21 cellular contexts compared by ENCODE assay signal in the genomic region with DNA sequence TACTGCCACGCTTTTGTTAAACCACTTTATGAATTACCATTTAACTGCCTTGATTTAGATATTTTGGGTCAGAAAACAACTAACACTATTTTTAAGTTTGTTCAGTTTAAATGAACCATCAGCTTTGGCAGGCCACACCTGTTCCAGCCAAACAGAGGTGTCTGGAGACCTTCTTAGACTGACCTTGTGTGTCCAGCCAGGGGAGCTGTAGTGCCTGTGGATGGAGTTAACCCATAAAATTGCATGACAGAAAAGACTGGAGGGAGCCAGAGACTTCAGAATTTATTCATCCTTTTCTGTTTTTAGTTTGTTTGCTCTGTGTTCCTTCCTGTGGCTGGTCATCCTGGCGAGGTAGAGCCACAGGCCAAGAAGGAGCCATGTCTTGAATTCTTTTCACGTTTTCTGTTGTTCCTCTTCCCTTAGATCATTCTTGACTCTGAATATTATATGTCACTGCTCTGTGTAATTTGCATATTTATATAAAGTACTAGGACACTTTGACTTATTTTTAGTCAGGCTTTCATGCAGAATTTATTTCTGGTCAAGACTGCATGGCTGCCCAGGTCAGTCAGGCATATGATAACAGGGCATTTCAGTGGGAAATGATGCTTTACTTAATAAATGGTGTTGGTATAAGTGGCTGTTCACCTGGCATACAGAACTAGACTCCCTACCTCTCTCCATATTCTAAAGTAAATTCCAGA. TPM values are rescaled to one million over a fixed set of nuclear protein-coding genes. Genes with fewer than 3 reads are reported as not detected.
DNase-seq lines count a peak whose midpoint lies in the region; ATAC-seq and TF ChIP-seq lines count a peak whose summit lies in the region.
"Had no signal": no experiment of that assay in that cellular context is flagged by ENCODE, and none has a peak within 500 bp of the region (broad histone marks: within the 10 kb centered on the region; RNA-seq: fewer than 3 reads in every experiment).

No MANE protein-coding gene starts in this region.

- no peaks in the 10 kb centered on the region for H3K27me3 Mint-ChIP-seq in stimulated activated naive B cell treated with anti-CD40 and anti-IgM and Interleukin-4, amounts not matched to agents 10 μg/mL and 1 μg/mL and 100 μg/mL, for 72 hours

- peaks cover 35 to 39% of the 10 kb centered on the region in 2 donors for H3K4me1 Mint-ChIP-seq in stimulated activated naive B cell treated with anti-CD40 and anti-IgM and Interleukin-4, amounts not matched to agents 10 μg/mL and 1 μg/mL and 100 μg/mL, for 72 hours

- H3K27me3 ChIP-seq in DOHH2 (ENCODE audit: control insufficient read depth, low read length) (no peaks in the 10 kb centered on the region), RWPE2 (ENCODE audit: insufficient read depth, poor library complexity, severe bottlenecking) (no peaks in the 10 kb centered on the region), right cardiac atrium (ENCODE audit: control insufficient read depth, insufficient read depth) (no peaks in the 10 kb centered on the region), testis (no peaks in the 10 kb centered on the region)
- H3K27me3 ChIP-seq: MG63, Peyer's patch had no signal

- no peaks in the 10 kb centered on the region for H3K9me3 ChIP-seq in DOHH2 (ENCODE audit: control insufficient read depth, insufficient read depth, low read length)
- H3K9me3 ChIP-seq in RWPE2 (ENCODE audit: severe bottlenecking), result no peaks in the 10 kb centered on the region
- no peaks in the 10 kb centered on the region for H3K9me3 ChIP-seq in right cardiac atrium (ENCODE audit: control insufficient read depth, low read length)
- no peaks in the 10 kb centered on the region for H3K9me3 ChIP-seq in testis
- H3K9me3 ChIP-seq: Caco-2, MG63 had no signal

- H3K27ac ChIP-seq in DOHH2 (ENCODE audit: low read depth, low read length), result 0 out of 2 replicates have a peak overlapping the region, but pooled peaks have one; percentile 5
- peak overlapping the region; percentile 100 for H3K27ac ChIP-seq in RWPE2 (ENCODE audit: poor library complexity, severe bottlenecking)
- peak overlapping the region; percentile 42 for H3K27ac ChIP-seq in right cardiac atrium (ENCODE audit: low read length)
- no peak overlapping the region for H3K27ac ChIP-seq in testis
- H3K27ac ChIP-seq: C4-2B, Peyer's patch had no signal

- no peak overlapping the region for H3K27ac Mint-ChIP-seq in stimulated activated naive B cell treated with anti-CD40 and anti-IgM and Interleukin-4, amounts not matched to agents 10 μg/mL and 1 μg/mL and 100 μg/mL, for 72 hours

- no peaks in the 10 kb centered on the region for H4K20me1 ChIP-seq in DOHH2 (ENCODE audit: control insufficient read depth, insufficient read depth, low read depth, low read length)

- 77% methylated on average over 3 of the region's 3 CpGs for WGBS in right cardiac atrium
- 90 to 94% methylated on average over 3 of the region's 3 CpGs for WGBS in testis, 2 donors

- H3K36me3 ChIP-seq in DOHH2 (ENCODE audit: control insufficient read depth, low read length) (no peaks in the 10 kb centered on the region), RWPE2 (ENCODE audit: low read depth) (peaks cover 23% of the 10 kb centered on the region; the same call in 1 of the 2 replicates), testis (ENCODE audit: low read depth, missing control alignments) (no peaks in the 10 kb centered on the region)
- H3K36me3 ChIP-seq: MG63, Peyer's patch had no signal

- no peak for TF ChIP-seq POLR2A in testis (IDR thresholded peaks at IDR 0.05)

- H3K9me2 ChIP-seq in DOHH2 (replicated peaks; ENCODE audit: control insufficient read depth, low read length), result no peaks in the 10 kb centered on the region

- ATAC-seq in RWPE2 (ENCODE audit: low read depth) (no peak), right cardiac atrium (peak in 1 of 2 donors; percentile 32), HG03469 (IDR thresholded peaks at IDR 0.05; ENCODE audit: unreplicated experiment) (no peak)
- ATAC-seq in stimulated activated naive B cell treated with anti-CD40 and anti-IgM and Interleukin-4, amounts not matched to agents 10 μg/mL and 1 μg/mL and 100 μg/mL, for 72 hours (replicated peaks), result peak; percentile 59 to 67
- ATAC-seq: GM12878 had no signal

- H3K4me2 ChIP-seq in DOHH2 (ENCODE audit: low read length), result peak overlapping the region; percentile 42

- no peak for TF ChIP-seq CTCF in DOHH2 (IDR thresholded peaks at IDR 0.05; ENCODE audit: low read depth, low read length, poor library complexity, severe bottlenecking)
- TF ChIP-seq CTCF in RWPE2 (IDR thresholded peaks at IDR 0.05; ENCODE audit: poor library complexity, severe bottlenecking), result no peak
- no peak for TF ChIP-seq CTCF in testis (IDR thresholded peaks at IDR 0.05)

- H3K4me1 ChIP-seq in DOHH2 (ENCODE audit: control insufficient read depth, low read length) (peaks cover 30% of the 10 kb centered on the region), RWPE2 (ENCODE audit: insufficient read depth, poor library complexity, severe bottlenecking) (peaks cover 68% of the 10 kb centered on the region), right cardiac atrium (ENCODE audit: control insufficient read depth, insufficient read depth, low read length) (no peaks in the 10 kb centered on the region), testis (no peaks in the 10 kb centered on the region)
- H3K4me1 ChIP-seq: Caco-2 had no signal

- intact Hi-C loops in right cardiac atrium (cut with DNase I) (no loop called here), testis (cut with DNase I; ENCODE audit: low total_unique reads) (no loop called here)

- DNase-seq in RWPE2 (ENCODE audit: low spot score) (no peak), right cardiac atrium (no peak), testis (no peak)
- DNase-seq in stimulated activated naive B cell treated with anti-CD40 and anti-IgM and Interleukin-4, amounts not matched to agents 10 μg/mL and 1 μg/mL and 100 μg/mL, for 72 hours, result no peak
- no peak for DNase-seq in activated effector memory CD4-positive, alpha-beta T cell treated with Interleukin-2 at 50 U/mL for 16 hours
- DNase-seq: Caco-2, DMS53, GOT3, KG1, MG63, NCI-H1105, NCI-H1930, NCI-H2171, NCI-H446 treated with DMSO at 0.1 percent for 48 hours, NCI-H774, Peyer's patch, SIG-M5 had no signal

- H3F3A ChIP-seq in DOHH2 (ENCODE audit: control insufficient read depth, insufficient read depth), result no peaks in the 10 kb centered on the region

- peak overlapping the region; percentile 45 for H3K4me3 ChIP-seq in DOHH2 (ENCODE audit: low read length)
- H3K4me3 ChIP-seq in RWPE2 (ENCODE audit: severe bottlenecking), result no peak overlapping the region
- H3K4me3 ChIP-seq in right cardiac atrium (ENCODE audit: low read length), result no peak overlapping the region
- H3K4me3 ChIP-seq in testis, result no peak overlapping the region
- H3K4me3 ChIP-seq: GM12878, MG63, Peyer's patch had no signal

- peaks cover 5 to 7% of the 10 kb centered on the region in 2 donors for H3K9me3 Mint-ChIP-seq in stimulated activated naive B cell treated with anti-CD40 and anti-IgM and Interleukin-4, amounts not matched to agents 10 μg/mL and 1 μg/mL and 100 μg/mL, for 72 hours

- H3K4me3 Mint-ChIP-seq in stimulated activated naive B cell treated with anti-CD40 and anti-IgM and Interleukin-4, amounts not matched to agents 10 μg/mL and 1 μg/mL and 100 μg/mL, for 72 hours, result peak overlapping the region in 1 of 2 donors; percentile 14

- H3K36me3 Mint-ChIP-seq in stimulated activated naive B cell treated with anti-CD40 and anti-IgM and Interleukin-4, amounts not matched to agents 10 μg/mL and 1 μg/mL and 100 μg/mL, for 72 hours, result peaks cover 15 to 16% of the 10 kb centered on the region in 2 donors

- H3K79me2 ChIP-seq in DOHH2 (ENCODE audit: control insufficient read depth, low read length), result no peaks in the 10 kb centered on the region

RNA-seq across cellular contexts. Expression of a gene that starts 26.7 kb away (rescaled TPM):
- total RNA-seq in right cardiac atrium (10 to 100 TPM; 42.4 to 60.6 (median 50.9) TPM), testis (10 to 100 TPM; 14.6 to 15.7 TPM)
- polyA plus RNA-seq in right cardiac atrium (18.0 TPM), testis (ENCODE audit: insufficient read depth, low read depth, low replicate concordance) (8.1 TPM)

Comparison
In these comparisons a context has a peak if more than half of its experiments do, and no peak if none do; other contexts are left out.
1. H3K27ac ChIP-seq: peak in DOHH2 (single experiment), RWPE2 (single experiment) and right cardiac atrium (single experiment); none in testis (0 of 2).
2. ATAC-seq: peak in stimulated activated naive B cell treated with anti-CD40 and anti-IgM and Interleukin-4, amounts not matched to agents 10 μg/mL and 1 μg/mL and 100 μg/mL, for 72 hours (2 of 2); none in RWPE2 (single experiment) and HG03469 (single experiment).